Comparison of ENCODE assay signal across 1 cellular context in genomic region chr14:30906752-30907658, GRCh38.
TF ChIP-seq lines count a peak whose summit lies in the region.

No MANE protein-coding gene starts in this region.

TF ChIP-seq in IMR-90, 13 proteins besides CTCF, POLR2A, EP300 and RAD21 (continued from another document):
- TF ChIP-seq MAZ (IDR thresholded peaks at IDR 0.05; ENCODE audit: borderline replicate concordance, low read depth, low read length) (no peak), MAFK (IDR thresholded peaks at IDR 0.05; ENCODE audit: low read depth, low read length) (no peak), FOS (IDR thresholded peaks at IDR 0.05; ENCODE audit: low read depth, low read length) (no peak)
